Comparison of ENCODE assay signal across 2 cellular contexts in genomic region chr17:42865638-42866094, GRCh38.
TF ChIP-seq lines count a peak whose summit lies in the region.

No MANE protein-coding gene starts in this region.

TF ChIP-seq in WTC11, 78 proteins besides CTCF, POLR2A, EP300 and RAD21 (continues in another document):
- TF ChIP-seq SMAD3 (CRISPR knock-in tag; IDR thresholded peaks at IDR 0.05; ENCODE audit: borderline replicate concordance), result no peak
- no peak for TF ChIP-seq RELA (CRISPR knock-in tag; IDR thresholded peaks at IDR 0.05; ENCODE audit: borderline replicate concordance)
- TF ChIP-seq FOXP4 (CRISPR knock-in tag; IDR thresholded peaks at IDR 0.05), result no peak
- no peak for TF ChIP-seq JUN (CRISPR knock-in tag; IDR thresholded peaks at IDR 0.05)
- TF ChIP-seq USF1 (CRISPR knock-in tag; IDR thresholded peaks at IDR 0.05), result no peak
- no peak for TF ChIP-seq TEAD1 (CRISPR knock-in tag; IDR thresholded peaks at IDR 0.05)
- TF ChIP-seq ATF3 (CRISPR knock-in tag; conservative IDR thresholded peaks at IDR 0.05), result no peak
- TF ChIP-seq ZNF532 (CRISPR knock-in tag; IDR thresholded peaks at IDR 0.05; ENCODE audit: borderline replicate concordance), result no peak
- no peak for TF ChIP-seq GTF2I (CRISPR knock-in tag; conservative IDR thresholded peaks at IDR 0.05)
- no peak for TF ChIP-seq IRF1 (CRISPR knock-in tag; IDR thresholded peaks at IDR 0.05)
- TF ChIP-seq CDX4 (CRISPR knock-in tag; IDR thresholded peaks at IDR 0.05; ENCODE audit: borderline replicate concordance), result no peak
- no peak for TF ChIP-seq FOXK1 (CRISPR knock-in tag; IDR thresholded peaks at IDR 0.05)
- TF ChIP-seq CBFB (CRISPR knock-in tag; IDR thresholded peaks at IDR 0.05; ENCODE audit: low read depth), result no peak
- TF ChIP-seq ZNF138 (CRISPR knock-in tag; conservative IDR thresholded peaks at IDR 0.05), result no peak

TF ChIP-seq in HepG2, 621 proteins besides CTCF, POLR2A, EP300 and RAD21 (continues in another document):
- TF ChIP-seq CENPX (CRISPR knock-in tag; IDR thresholded peaks at IDR 0.05), result no peak
- 0 out of 2 replicates have a peak, but pooled peaks have one; percentile 22 for TF ChIP-seq TFDP2 (CRISPR knock-in tag; IDR thresholded peaks at IDR 0.05)
- peak; percentile 72; the same call in 1 of the 2 replicates for TF ChIP-seq ARID4A (CRISPR knock-in tag; IDR thresholded peaks at IDR 0.05; ENCODE audit: borderline replicate concordance)
- TF ChIP-seq RERE (CRISPR knock-in tag; IDR thresholded peaks at IDR 0.05; ENCODE audit: low read depth), result peak; percentile 66
- no peak for TF ChIP-seq ZKSCAN8 (CRISPR knock-in tag; IDR thresholded peaks at IDR 0.05; ENCODE audit: borderline replicate concordance)
- peak; percentile 51; the same call in 1 of the 2 replicates for TF ChIP-seq ZIK1 (CRISPR knock-in tag; IDR thresholded peaks at IDR 0.05; ENCODE audit: borderline replicate concordance, low read depth)
- peak; percentile 61 for TF ChIP-seq ZNF317 (CRISPR knock-in tag; IDR thresholded peaks at IDR 0.05)
- TF ChIP-seq ZNF292 (CRISPR knock-in tag; IDR thresholded peaks at IDR 0.05; ENCODE audit: borderline replicate concordance, low read depth), result peak; percentile 63; the same call in 1 of the 2 replicates
- TF ChIP-seq SMC3 (IDR thresholded peaks at IDR 0.05; ENCODE audit: low read length), result 0 out of 2 replicates have a peak, but pooled peaks have one; percentile 0
- 0 out of 2 replicates have a peak, but pooled peaks have one; percentile 39 for TF ChIP-seq ZBTB34 (CRISPR knock-in tag; IDR thresholded peaks at IDR 0.05)
- TF ChIP-seq ZMYM4 (CRISPR knock-in tag; IDR thresholded peaks at IDR 0.05), result peak; percentile 74
- no peak for TF ChIP-seq KLF15 (CRISPR knock-in tag; IDR thresholded peaks at IDR 0.05; ENCODE audit: borderline replicate concordance)
- TF ChIP-seq HNF4G (IDR thresholded peaks at IDR 0.05; ENCODE audit: borderline replicate concordance, low read depth, low read length), result peak; percentile 79; the same call in 1 of the 2 replicates
- no peak; the same call in 1 of the 2 replicates for TF ChIP-seq HNF4G (CRISPR knock-in tag; IDR thresholded peaks at IDR 0.05; ENCODE audit: borderline replicate concordance, low read depth)
- TF ChIP-seq THAP11 (CRISPR knock-in tag; IDR thresholded peaks at IDR 0.05), result peak; percentile 69
- TF ChIP-seq SP5 (CRISPR knock-in tag; IDR thresholded peaks at IDR 0.05; ENCODE audit: borderline replicate concordance, low read depth), result peak; percentile 93
- no peak for TF ChIP-seq SP1 (IDR thresholded peaks at IDR 0.05)
- no peak; the same call in 1 of the 2 replicates for TF ChIP-seq SP1 (CRISPR knock-in tag; IDR thresholded peaks at IDR 0.05)
- peak; percentile 15; the same call in 1 of the 2 replicates for TF ChIP-seq YEATS4 (CRISPR knock-in tag; IDR thresholded peaks at IDR 0.05; ENCODE audit: borderline replicate concordance)
- TF ChIP-seq MBNL3 (CRISPR knock-in tag; conservative IDR thresholded peaks at IDR 0.05), result no peak
- peak; percentile 99 for TF ChIP-seq RXRB (CRISPR knock-in tag; IDR thresholded peaks at IDR 0.05; ENCODE audit: borderline replicate concordance)
- no peak for TF ChIP-seq ZFP36L2 (CRISPR knock-in tag; IDR thresholded peaks at IDR 0.05)
- peak; percentile 28; the same call in 1 of the 2 replicates for TF ChIP-seq SIX1 (CRISPR knock-in tag; IDR thresholded peaks at IDR 0.05; ENCODE audit: borderline replicate concordance)
- no peak for TF ChIP-seq NFKB2 (CRISPR knock-in tag; IDR thresholded peaks at IDR 0.05; ENCODE audit: borderline replicate concordance)
- TF ChIP-seq ZNF572 (CRISPR knock-in tag; IDR thresholded peaks at IDR 0.05), result no peak
- TF ChIP-seq POLR2G (IDR thresholded peaks at IDR 0.05; ENCODE audit: low read depth, low read length), result no peak
- no peak for TF ChIP-seq NFRKB (IDR thresholded peaks at IDR 0.05)
- TF ChIP-seq TEAD3 (CRISPR knock-in tag; optimal IDR thresholded peaks at IDR 0.05; ENCODE audit: borderline replicate concordance), result peak; percentile 50
- TF ChIP-seq ZNF709 (CRISPR knock-in tag; IDR thresholded peaks at IDR 0.05), result no peak
- TF ChIP-seq KDM3A (CRISPR knock-in tag; IDR thresholded peaks at IDR 0.05; ENCODE audit: low read depth), result no peak
- TF ChIP-seq ZMYM2 (CRISPR knock-in tag; IDR thresholded peaks at IDR 0.05), result no peak
- no peak; the same call in 1 of the 2 replicates for TF ChIP-seq ZBTB38 (CRISPR knock-in tag; IDR thresholded peaks at IDR 0.05)
- no peak for TF ChIP-seq TBP (CRISPR knock-in tag; IDR thresholded peaks at IDR 0.05)
- no peak; the same call in 1 of the 2 replicates for TF ChIP-seq ZNF564 (CRISPR knock-in tag; IDR thresholded peaks at IDR 0.05)
- no peak for TF ChIP-seq ZNF547 (CRISPR knock-in tag; IDR thresholded peaks at IDR 0.05)
- no peak for TF ChIP-seq WIZ (CRISPR knock-in tag; IDR thresholded peaks at IDR 0.05)
- TF ChIP-seq ZBTB3 (CRISPR knock-in tag; IDR thresholded peaks at IDR 0.05; ENCODE audit: borderline replicate concordance, low read depth), result no peak
- TF ChIP-seq MAX (IDR thresholded peaks at IDR 0.05), result peak; percentile 70
- TF ChIP-seq ZNF883 (CRISPR knock-in tag; IDR thresholded peaks at IDR 0.05; ENCODE audit: not compliant biosample characterization), result no peak
- no peak for TF ChIP-seq SETDB1 (CRISPR knock-in tag; IDR thresholded peaks at IDR 0.05; ENCODE audit: borderline replicate concordance)
- TF ChIP-seq NR3C1 (CRISPR knock-in tag; IDR thresholded peaks at IDR 0.05), result no peak
- 0 out of 2 replicates have a peak, but pooled peaks have one; percentile 12 for TF ChIP-seq ZNF136 (CRISPR knock-in tag; IDR thresholded peaks at IDR 0.05; ENCODE audit: low read depth)
- 0 out of 2 replicates have a peak, but pooled peaks have one; percentile 51 for TF ChIP-seq MAZ (IDR thresholded peaks at IDR 0.05; ENCODE audit: borderline replicate concordance, low read depth, low read length)
- TF ChIP-seq MAZ (CRISPR knock-in tag; IDR thresholded peaks at IDR 0.05; ENCODE audit: low read depth), result no peak
- TF ChIP-seq NR2C2 (CRISPR knock-in tag; IDR thresholded peaks at IDR 0.05; ENCODE audit: borderline replicate concordance), result peak; percentile 89
- TF ChIP-seq CERS6 (CRISPR knock-in tag; IDR thresholded peaks at IDR 0.05), result no peak
- TF ChIP-seq TP53 (CRISPR knock-in tag; conservative IDR thresholded peaks at IDR 0.05), result no peak
- no peak; the same call in 1 of the 2 replicates for TF ChIP-seq ZNF784 (CRISPR knock-in tag; IDR thresholded peaks at IDR 0.05; ENCODE audit: borderline replicate concordance)
- no peak for TF ChIP-seq SUZ12 (IDR thresholded peaks at IDR 0.05; ENCODE audit: low read depth, low read length)
- TF ChIP-seq TCF12 (IDR thresholded peaks at IDR 0.05), result no peak
- TF ChIP-seq TCF12 (CRISPR knock-in tag; IDR thresholded peaks at IDR 0.05), result peak; percentile 51; the same call in 1 of the 2 replicates
- no peak for TF ChIP-seq GPN1 (CRISPR knock-in tag; IDR thresholded peaks at IDR 0.05; ENCODE audit: borderline replicate concordance)
